ENCODE assay signal across 1 cellular context in the genomic region with DNA sequence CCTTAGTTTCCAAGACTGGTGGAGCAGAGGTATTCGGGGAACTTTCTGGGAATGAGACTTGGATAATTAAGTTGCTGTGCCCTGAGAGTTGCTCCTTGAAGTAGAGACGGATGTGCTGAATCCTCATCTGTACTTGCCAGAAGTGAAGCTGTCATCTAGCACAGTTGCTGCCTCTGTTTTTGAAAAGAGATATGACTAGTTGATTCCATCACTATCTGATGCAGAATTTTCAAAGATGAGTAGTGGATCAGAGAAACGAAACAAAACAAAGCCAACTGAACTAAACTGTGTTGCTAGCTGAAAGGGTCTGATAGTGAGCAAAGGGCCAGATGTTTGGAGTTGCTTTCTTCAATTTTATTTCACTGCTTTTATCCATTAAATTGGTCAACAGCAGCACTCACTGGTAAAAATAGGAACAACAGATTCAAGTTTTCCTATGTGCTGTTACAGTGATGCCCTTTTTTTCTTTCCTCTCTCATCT.
TF ChIP-seq lines count a peak whose summit lies in the region.

No MANE protein-coding gene starts in this region.

TF ChIP-seq in K562, 482 proteins besides CTCF, POLR2A, EP300 and RAD21 (continued from another document and continues in another):
- TF ChIP-seq, protein P1, sequence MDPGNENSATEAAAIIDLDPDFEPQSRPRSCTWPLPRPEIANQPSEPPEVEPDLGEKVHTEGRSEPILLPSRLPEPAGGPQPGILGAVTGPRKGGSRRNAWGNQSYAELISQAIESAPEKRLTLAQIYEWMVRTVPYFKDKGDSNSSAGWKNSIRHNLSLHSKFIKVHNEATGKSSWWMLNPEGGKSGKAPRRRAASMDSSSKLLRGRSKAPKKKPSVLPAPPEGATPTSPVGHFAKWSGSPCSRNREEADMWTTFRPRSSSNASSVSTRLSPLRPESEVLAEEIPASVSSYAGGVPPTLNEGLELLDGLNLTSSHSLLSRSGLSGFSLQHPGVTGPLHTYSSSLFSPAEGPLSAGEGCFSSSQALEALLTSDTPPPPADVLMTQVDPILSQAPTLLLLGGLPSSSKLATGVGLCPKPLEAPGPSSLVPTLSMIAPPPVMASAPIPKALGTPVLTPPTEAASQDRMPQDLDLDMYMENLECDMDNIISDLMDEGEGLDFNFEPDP (CRISPR knock-in tag; IDR thresholded peaks at IDR 0.05), result no peak
- TF ChIP-seq FOXM1 (IDR thresholded peaks at IDR 0.05; ENCODE audit: low read depth) (peak; percentile 97), FOXM1 (CRISPR knock-in tag; IDR thresholded peaks at IDR 0.05; ENCODE audit: low read depth) (no peak), NFYB (IDR thresholded peaks at IDR 0.05; ENCODE audit: extremely low read depth, insufficient read length) (no peak), ZNF184 (CRISPR knock-in tag; IDR thresholded peaks at IDR 0.05) (no peak), JUNB (CRISPR knock-in tag; conservative IDR thresholded peaks at IDR 0.05) (no peak), GABPB2 (CRISPR knock-in tag; conservative IDR thresholded peaks at IDR 0.05) (no peak), MXI1 (IDR thresholded peaks at IDR 0.05; ENCODE audit: low read depth, low read length) (peak; percentile 25; the same call in 1 of the 2 replicates), POU5F1 (IDR thresholded peaks at IDR 0.05; ENCODE audit: borderline replicate concordance, low read depth, low read length, partially characterized antibody) (no peak), NRF1 (conservative IDR thresholded peaks at IDR 0.05 in 1 of 2, IDR thresholded peaks at IDR 0.05 in 1 of 2) (no peak), KDM1A (IDR thresholded peaks at IDR 0.05) (peak; percentile 83 to 87), THRAP3 (IDR thresholded peaks at IDR 0.05; ENCODE audit: borderline replicate concordance) (no peak), ZNF696 (CRISPR knock-in tag; conservative IDR thresholded peaks at IDR 0.05) (no peak), RFX1 (IDR thresholded peaks at IDR 0.05) (peak; percentile 15; the same call in 1 of the 2 replicates), ILK (tag; IDR thresholded peaks at IDR 0.05; ENCODE audit: borderline replicate concordance, low read depth) (no peak), ZBTB8A (IDR thresholded peaks at IDR 0.05; ENCODE audit: partially characterized antibody) (no peak), ZNF561 (CRISPR knock-in tag; conservative IDR thresholded peaks at IDR 0.05) (no peak), RCOR1 (IDR thresholded peaks at IDR 0.05; ENCODE audit: borderline replicate concordance in 1 of 2, low read depth in 2 of 2, low read length in 2 of 2) (peak; percentile 47 to 93; a peak in 3 of 4 replicates), HNRNPUL1 (IDR thresholded peaks at IDR 0.05; ENCODE audit: low read length) (no peak), CHD2 (IDR thresholded peaks at IDR 0.05; ENCODE audit: low read depth, low read length) (no peak), ZFPM2 (CRISPR knock-in tag; IDR thresholded peaks at IDR 0.05) (0 out of 2 replicates have a peak, but pooled peaks have one; percentile 19), ESRRB (CRISPR knock-in tag; IDR thresholded peaks at IDR 0.05; ENCODE audit: borderline replicate concordance) (no peak), SREBF1 (IDR thresholded peaks at IDR 0.05; ENCODE audit: borderline replicate concordance, low read depth, low read length) (no peak), PHB (CRISPR knock-in tag; IDR thresholded peaks at IDR 0.05) (no peak), KAT7 (CRISPR knock-in tag; IDR thresholded peaks at IDR 0.05; ENCODE audit: borderline replicate concordance) (0 out of 2 replicates have a peak, but pooled peaks have one; percentile 37), GABPA (tag; conservative IDR thresholded peaks at IDR 0.05; ENCODE audit: low read depth) (peak; percentile 35; the same call in 1 of the 2 replicates), PCBP2 (IDR thresholded peaks at IDR 0.05; ENCODE audit: low read depth, low read length, poor library complexity, severe bottlenecking) (no peak), CREBBP (IDR thresholded peaks at IDR 0.05; ENCODE audit: low read depth, low read length) (no peak), FOXK1 (CRISPR knock-in tag; IDR thresholded peaks at IDR 0.05; ENCODE audit: borderline replicate concordance) (no peak), PCBP1 (IDR thresholded peaks at IDR 0.05; ENCODE audit: low read depth, low read length, poor library complexity, severe bottlenecking) (no peak), ZNF274 (IDR thresholded peaks at IDR 0.05; ENCODE audit: borderline replicate concordance, low read depth, low read length) (0 out of 2 replicates have a peak, but pooled peaks have one; percentile 33), CHD4 (IDR thresholded peaks at IDR 0.05; ENCODE audit: insufficient read depth, insufficient replicate concordance, low read depth, low read length, poor library complexity, severe bottlenecking) (no peak), LCOR (CRISPR knock-in tag; IDR thresholded peaks at IDR 0.05) (peak; percentile 80; the same call in 1 of the 2 replicates), KLF1 (tag; IDR thresholded peaks at IDR 0.05) (no peak), SETDB1 (IDR thresholded peaks at IDR 0.05; ENCODE audit: low read length) (no peak), RFX7 (CRISPR knock-in tag; IDR thresholded peaks at IDR 0.05) (no peak), TARDBP (IDR thresholded peaks at IDR 0.05) (peak; percentile 80; the same call in 1 of the 2 replicates), PHF20 (IDR thresholded peaks at IDR 0.05; ENCODE audit: partially characterized antibody) (no peak), SMARCC2 (IDR thresholded peaks at IDR 0.05; ENCODE audit: low read depth) (peak; percentile 96)
- TF ChIP-seq, protein P2, sequence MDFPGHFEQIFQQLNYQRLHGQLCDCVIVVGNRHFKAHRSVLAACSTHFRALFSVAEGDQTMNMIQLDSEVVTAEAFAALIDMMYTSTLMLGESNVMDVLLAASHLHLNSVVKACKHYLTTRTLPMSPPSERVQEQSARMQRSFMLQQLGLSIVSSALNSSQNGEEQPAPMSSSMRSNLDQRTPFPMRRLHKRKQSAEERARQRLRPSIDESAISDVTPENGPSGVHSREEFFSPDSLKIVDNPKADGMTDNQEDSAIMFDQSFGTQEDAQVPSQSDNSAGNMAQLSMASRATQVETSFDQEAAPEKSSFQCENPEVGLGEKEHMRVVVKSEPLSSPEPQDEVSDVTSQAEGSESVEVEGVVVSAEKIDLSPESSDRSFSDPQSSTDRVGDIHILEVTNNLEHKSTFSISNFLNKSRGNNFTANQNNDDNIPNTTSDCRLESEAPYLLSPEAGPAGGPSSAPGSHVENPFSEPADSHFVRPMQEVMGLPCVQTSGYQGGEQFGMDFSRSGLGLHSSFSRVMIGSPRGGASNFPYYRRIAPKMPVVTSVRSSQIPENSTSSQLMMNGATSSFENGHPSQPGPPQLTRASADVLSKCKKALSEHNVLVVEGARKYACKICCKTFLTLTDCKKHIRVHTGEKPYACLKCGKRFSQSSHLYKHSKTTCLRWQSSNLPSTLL (IDR thresholded peaks at IDR 0.05), result no peak
- TF ChIP-seq, protein P3, sequence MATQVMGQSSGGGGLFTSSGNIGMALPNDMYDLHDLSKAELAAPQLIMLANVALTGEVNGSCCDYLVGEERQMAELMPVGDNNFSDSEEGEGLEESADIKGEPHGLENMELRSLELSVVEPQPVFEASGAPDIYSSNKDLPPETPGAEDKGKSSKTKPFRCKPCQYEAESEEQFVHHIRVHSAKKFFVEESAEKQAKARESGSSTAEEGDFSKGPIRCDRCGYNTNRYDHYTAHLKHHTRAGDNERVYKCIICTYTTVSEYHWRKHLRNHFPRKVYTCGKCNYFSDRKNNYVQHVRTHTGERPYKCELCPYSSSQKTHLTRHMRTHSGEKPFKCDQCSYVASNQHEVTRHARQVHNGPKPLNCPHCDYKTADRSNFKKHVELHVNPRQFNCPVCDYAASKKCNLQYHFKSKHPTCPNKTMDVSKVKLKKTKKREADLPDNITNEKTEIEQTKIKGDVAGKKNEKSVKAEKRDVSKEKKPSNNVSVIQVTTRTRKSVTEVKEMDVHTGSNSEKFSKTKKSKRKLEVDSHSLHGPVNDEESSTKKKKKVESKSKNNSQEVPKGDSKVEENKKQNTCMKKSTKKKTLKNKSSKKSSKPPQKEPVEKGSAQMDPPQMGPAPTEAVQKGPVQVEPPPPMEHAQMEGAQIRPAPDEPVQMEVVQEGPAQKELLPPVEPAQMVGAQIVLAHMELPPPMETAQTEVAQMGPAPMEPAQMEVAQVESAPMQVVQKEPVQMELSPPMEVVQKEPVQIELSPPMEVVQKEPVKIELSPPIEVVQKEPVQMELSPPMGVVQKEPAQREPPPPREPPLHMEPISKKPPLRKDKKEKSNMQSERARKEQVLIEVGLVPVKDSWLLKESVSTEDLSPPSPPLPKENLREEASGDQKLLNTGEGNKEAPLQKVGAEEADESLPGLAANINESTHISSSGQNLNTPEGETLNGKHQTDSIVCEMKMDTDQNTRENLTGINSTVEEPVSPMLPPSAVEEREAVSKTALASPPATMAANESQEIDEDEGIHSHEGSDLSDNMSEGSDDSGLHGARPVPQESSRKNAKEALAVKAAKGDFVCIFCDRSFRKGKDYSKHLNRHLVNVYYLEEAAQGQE (CRISPR knock-in tag; IDR thresholded peaks at IDR 0.05; ENCODE audit: low read depth), result no peak
- TF ChIP-seq, protein P4, sequence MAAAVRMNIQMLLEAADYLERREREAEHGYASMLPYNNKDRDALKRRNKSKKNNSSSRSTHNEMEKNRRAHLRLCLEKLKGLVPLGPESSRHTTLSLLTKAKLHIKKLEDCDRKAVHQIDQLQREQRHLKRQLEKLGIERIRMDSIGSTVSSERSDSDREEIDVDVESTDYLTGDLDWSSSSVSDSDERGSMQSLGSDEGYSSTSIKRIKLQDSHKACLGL (CRISPR knock-in tag; IDR thresholded peaks at IDR 0.05; ENCODE audit: borderline replicate concordance, poor library complexity, severe bottlenecking), result no peak
- TF ChIP-seq, protein P5, sequence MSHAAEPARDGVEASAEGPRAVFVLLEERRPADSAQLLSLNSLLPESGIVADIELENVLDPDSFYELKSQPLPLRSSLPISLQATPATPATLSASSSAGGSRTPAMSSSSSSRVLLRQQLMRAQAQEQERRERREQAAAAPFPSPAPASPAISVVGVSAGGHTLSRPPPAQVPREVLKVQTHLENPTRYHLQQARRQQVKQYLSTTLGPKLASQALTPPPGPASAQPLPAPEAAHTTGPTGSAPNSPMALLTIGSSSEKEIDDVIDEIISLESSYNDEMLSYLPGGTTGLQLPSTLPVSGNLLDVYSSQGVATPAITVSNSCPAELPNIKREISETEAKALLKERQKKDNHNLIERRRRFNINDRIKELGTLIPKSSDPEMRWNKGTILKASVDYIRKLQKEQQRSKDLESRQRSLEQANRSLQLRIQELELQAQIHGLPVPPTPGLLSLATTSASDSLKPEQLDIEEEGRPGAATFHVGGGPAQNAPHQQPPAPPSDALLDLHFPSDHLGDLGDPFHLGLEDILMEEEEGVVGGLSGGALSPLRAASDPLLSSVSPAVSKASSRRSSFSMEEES (CRISPR knock-in tag; IDR thresholded peaks at IDR 0.05), result no peak
- TF ChIP-seq, protein P6, sequence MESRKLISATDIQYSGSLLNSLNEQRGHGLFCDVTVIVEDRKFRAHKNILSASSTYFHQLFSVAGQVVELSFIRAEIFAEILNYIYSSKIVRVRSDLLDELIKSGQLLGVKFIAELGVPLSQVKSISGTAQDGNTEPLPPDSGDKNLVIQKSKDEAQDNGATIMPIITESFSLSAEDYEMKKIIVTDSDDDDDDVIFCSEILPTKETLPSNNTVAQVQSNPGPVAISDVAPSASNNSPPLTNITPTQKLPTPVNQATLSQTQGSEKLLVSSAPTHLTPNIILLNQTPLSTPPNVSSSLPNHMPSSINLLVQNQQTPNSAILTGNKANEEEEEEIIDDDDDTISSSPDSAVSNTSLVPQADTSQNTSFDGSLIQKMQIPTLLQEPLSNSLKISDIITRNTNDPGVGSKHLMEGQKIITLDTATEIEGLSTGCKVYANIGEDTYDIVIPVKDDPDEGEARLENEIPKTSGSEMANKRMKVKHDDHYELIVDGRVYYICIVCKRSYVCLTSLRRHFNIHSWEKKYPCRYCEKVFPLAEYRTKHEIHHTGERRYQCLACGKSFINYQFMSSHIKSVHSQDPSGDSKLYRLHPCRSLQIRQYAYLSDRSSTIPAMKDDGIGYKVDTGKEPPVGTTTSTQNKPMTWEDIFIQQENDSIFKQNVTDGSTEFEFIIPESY (CRISPR knock-in tag; IDR thresholded peaks at IDR 0.05), result no peak
- TF ChIP-seq, protein P7, sequence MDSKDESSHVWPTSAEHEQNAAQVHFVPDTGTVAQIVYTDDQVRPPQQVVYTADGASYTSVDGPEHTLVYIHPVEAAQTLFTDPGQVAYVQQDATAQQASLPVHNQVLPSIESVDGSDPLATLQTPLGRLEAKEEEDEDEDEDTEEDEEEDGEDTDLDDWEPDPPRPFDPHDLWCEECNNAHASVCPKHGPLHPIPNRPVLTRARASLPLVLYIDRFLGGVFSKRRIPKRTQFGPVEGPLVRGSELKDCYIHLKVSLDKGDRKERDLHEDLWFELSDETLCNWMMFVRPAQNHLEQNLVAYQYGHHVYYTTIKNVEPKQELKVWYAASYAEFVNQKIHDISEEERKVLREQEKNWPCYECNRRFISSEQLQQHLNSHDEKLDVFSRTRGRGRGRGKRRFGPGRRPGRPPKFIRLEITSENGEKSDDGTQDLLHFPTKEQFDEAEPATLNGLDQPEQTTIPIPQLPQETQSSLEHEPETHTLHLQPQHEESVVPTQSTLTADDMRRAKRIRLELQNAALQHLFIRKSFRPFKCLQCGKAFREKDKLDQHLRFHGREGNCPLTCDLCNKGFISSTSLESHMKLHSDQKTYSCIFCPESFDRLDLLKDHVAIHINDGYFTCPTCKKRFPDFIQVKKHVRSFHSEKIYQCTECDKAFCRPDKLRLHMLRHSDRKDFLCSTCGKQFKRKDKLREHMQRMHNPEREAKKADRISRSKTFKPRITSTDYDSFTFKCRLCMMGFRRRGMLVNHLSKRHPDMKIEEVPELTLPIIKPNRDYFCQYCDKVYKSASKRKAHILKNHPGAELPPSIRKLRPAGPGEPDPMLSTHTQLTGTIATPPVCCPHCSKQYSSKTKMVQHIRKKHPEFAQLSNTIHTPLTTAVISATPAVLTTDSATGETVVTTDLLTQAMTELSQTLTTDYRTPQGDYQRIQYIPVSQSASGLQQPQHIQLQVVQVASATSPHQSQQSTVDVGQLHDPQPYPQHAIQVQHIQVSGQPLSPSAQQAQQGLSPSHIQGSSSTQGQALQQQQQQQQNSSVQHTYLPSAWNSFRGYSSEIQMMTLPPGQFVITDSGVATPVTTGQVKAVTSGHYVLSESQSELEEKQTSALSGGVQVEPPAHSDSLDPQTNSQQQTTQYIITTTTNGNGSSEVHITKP (IDR thresholded peaks at IDR 0.05; ENCODE audit: partially characterized antibody), result no peak
- TF ChIP-seq, protein P8, sequence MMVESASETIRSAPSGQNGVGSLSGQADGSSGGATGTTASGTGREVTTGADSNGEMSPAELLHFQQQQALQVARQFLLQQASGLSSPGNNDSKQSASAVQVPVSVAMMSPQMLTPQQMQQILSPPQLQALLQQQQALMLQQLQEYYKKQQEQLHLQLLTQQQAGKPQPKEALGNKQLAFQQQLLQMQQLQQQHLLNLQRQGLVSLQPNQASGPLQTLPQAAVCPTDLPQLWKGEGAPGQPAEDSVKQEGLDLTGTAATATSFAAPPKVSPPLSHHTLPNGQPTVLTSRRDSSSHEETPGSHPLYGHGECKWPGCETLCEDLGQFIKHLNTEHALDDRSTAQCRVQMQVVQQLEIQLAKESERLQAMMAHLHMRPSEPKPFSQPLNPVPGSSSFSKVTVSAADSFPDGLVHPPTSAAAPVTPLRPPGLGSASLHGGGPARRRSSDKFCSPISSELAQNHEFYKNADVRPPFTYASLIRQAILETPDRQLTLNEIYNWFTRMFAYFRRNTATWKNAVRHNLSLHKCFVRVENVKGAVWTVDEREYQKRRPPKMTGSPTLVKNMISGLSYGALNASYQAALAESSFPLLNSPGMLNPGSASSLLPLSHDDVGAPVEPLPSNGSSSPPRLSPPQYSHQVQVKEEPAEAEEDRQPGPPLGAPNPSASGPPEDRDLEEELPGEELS (CRISPR knock-in tag; IDR thresholded peaks at IDR 0.05; ENCODE audit: borderline replicate concordance), result no peak
